19 cellular contexts compared by ENCODE assay signal in the genomic region with DNA sequence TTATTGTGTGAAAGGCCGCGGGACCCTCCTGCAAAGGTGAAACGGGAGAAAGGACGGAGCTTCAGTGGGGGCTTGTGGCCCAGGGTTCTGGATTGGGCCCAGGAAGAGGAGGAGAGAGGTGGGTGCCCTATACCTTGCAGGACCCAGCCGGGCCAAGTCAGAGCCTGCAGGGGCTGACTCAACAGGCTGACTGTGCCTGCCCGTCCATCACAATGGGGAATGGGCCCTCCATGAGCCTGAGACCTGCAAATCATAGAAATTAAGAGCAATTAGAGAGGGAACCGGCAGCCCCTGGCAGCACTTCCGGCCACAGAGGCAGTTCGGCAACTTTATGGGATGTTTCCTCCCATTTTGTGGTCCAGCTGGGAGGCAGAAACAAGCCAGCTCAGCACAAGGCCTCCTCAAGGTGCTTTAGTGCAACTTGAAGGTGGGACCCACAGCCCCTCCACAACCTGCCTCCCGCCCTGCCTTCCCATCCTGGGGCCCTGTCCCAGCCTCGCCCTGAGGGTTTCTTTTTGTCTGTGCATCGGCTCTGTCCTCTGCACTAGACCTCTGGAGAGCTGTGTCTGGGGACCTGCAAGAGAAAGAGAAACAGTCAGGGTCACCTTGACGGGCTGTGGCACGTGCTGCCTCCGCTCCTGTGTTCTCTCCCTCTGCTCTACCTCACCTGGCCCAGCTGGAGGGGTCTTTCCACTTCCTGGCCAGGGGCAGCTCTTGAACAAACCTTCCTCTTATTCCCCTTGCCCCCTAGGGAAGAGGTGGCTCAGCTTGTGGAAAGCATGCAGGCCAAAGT. TPM values are rescaled to one million over a fixed set of nuclear protein-coding genes. Genes with fewer than 3 reads are reported as not detected.
DNase-seq lines count a peak whose midpoint lies in the region; ATAC-seq and TF ChIP-seq lines count a peak whose summit lies in the region.
"Had no signal": no experiment of that assay in that cellular context is flagged by ENCODE, and none has a peak within 500 bp of the region (broad histone marks: within the 10 kb centered on the region; RNA-seq: fewer than 3 reads in every experiment).

No MANE protein-coding gene starts in this region.

- peaks cover 23% of the 10 kb centered on the region for H3K27me3 Mint-ChIP-seq in memory B cell

- no peak overlapping the region for H3K4me3 Mint-ChIP-seq in memory B cell
- H3K4me3 Mint-ChIP-seq: CD14-positive monocyte had no signal

- peak; percentile 66 for DNase-seq in cardiac septum (ENCODE audit: low spot score)
- no peak for DNase-seq in right atrium auricular region (ENCODE audit: low spot score)
- DNase-seq in NOMO-1 treated with dmso at 0.1 percent for 144 hours (lab: John Stamatoyannopoulos, UW; ENCODE audit: unreplicated experiment), result peak; percentile 40
- DNase-seq in memory B cell (ENCODE audit: low spot score in 2 of 2), result no peak
- DNase-seq in upper lobe of right lung, result peak; percentile 45
- DNase-seq in dedifferentiated amniotic fluid mesenchymal stem cell (ENCODE audit: extremely low spot score), result no peak
- no peak for DNase-seq in SKM-1 treated with dmso at 0.1 percent for 144 hours (lab: John Stamatoyannopoulos, UW; ENCODE audit: unreplicated experiment)
- no peak for DNase-seq in NCI-H345 treated with DMSO at 0.1 percent for 48 hours (lab: John Stamatoyannopoulos, UW; ENCODE audit: unreplicated experiment)
- DNase-seq: AML-193, MM.1S, NCI-H1092, NCI-H1436 treated with DMSO at 0.1 percent for 48 hours, NCI-H2029, NCI-H2227 treated with DMSO at 0.1 percent for 48 hours, NCI-H510A treated with DMSO at 0.1 percent for 48 hours, NCI-H748 treated with DMSO at 0.1 percent for 48 hours, OCI-M1 had no signal

- H3K36me3 ChIP-seq in right atrium auricular region (no peaks in the 10 kb centered on the region), upper lobe of right lung (no peaks in the 10 kb centered on the region)
- H3K36me3 ChIP-seq: SJSA1 had no signal

- H3K4me1 Mint-ChIP-seq in memory B cell, result peaks cover 15% of the 10 kb centered on the region

- H3K27me3 ChIP-seq in right atrium auricular region, result no peaks in the 10 kb centered on the region
- H3K27me3 ChIP-seq in upper lobe of right lung, result peaks cover 15% of the 10 kb centered on the region
- H3K27me3 ChIP-seq: SJSA1 had no signal

- intact Hi-C loops in cardiac septum (cut with DNase I), result no loop called here
- intact Hi-C loops in upper lobe of right lung (cut with DNase I), result no loop called here

- no peaks in the 10 kb centered on the region for H3K9me3 Mint-ChIP-seq in memory B cell
- H3K9me3 Mint-ChIP-seq: CD14-positive monocyte had no signal

- H3K9me3 ChIP-seq in right atrium auricular region (no peaks in the 10 kb centered on the region), upper lobe of right lung (no peaks in the 10 kb centered on the region)
- H3K9me3 ChIP-seq: SJSA1 had no signal

- peak overlapping the region; percentile 35 for H3K27ac Mint-ChIP-seq in memory B cell

- H3K4me3 ChIP-seq in right atrium auricular region, result no peak overlapping the region
- H3K4me3 ChIP-seq in upper lobe of right lung, result no peak overlapping the region
- H3K4me3 ChIP-seq: SJSA1 had no signal

- ATAC-seq in memory B cell (ENCODE audit: low read depth) (no peak), upper lobe of right lung (no peak)

- no peak overlapping the region for H3K27ac ChIP-seq in right atrium auricular region
- H3K27ac ChIP-seq in upper lobe of right lung, result no peak overlapping the region
- H3K27ac ChIP-seq: SJSA1 had no signal

- TF ChIP-seq CTCF in right atrium auricular region (IDR thresholded peaks at IDR 0.05) (no peak), upper lobe of right lung (IDR thresholded peaks at IDR 0.05) (no peak)

- no peaks in the 10 kb centered on the region for H3K36me3 Mint-ChIP-seq in memory B cell
- H3K36me3 Mint-ChIP-seq: CD14-positive monocyte had no signal

- H3K4me1 ChIP-seq in right atrium auricular region, result peaks cover 0 to under 1% of the 10 kb centered on the region in 2 donors
- H3K4me1 ChIP-seq in upper lobe of right lung, result no peaks in the 10 kb centered on the region
- H3K4me1 ChIP-seq: SJSA1 had no signal

RNA-seq across cellular contexts. Expression of a gene that starts 19.1 kb away (rescaled TPM):
- 10.4 TPM for total RNA-seq in cardiac septum
- 1 to 10 TPM; 4.0 to 4.4 TPM for total RNA-seq in right atrium auricular region
- 10.4 TPM for total RNA-seq in upper lobe of right lung

Comparison
In these comparisons a context has a peak if more than half of its experiments do, and no peak if none do; other contexts are left out.
1. DNase-seq: peak in cardiac septum (single experiment), NOMO-1 treated with dmso at 0.1 percent for 144 hours (single experiment) and upper lobe of right lung (single experiment); none in right atrium auricular region (single experiment), memory B cell (0 of 2), dedifferentiated amniotic fluid mesenchymal stem cell (single experiment), SKM-1 treated with dmso at 0.1 percent for 144 hours (single experiment) and NCI-H345 treated with DMSO at 0.1 percent for 48 hours (single experiment).